18 cellular contexts compared by ENCODE assay signal in genomic region chr5:68297656-68298055, GRCh38.
"Had no signal": no experiment of that assay in that cellular context is flagged by ENCODE, and none has a peak within 500 bp of the region (broad histone marks: within the 10 kb centered on the region; RNA-seq: fewer than 3 reads in every experiment).

No MANE protein-coding gene starts in this region.

- H3K27ac Mint-ChIP-seq: activated CD8-positive, alpha-beta T cell treated with anti-CD3 and anti-CD28 coated beads for 36 hours; neural progenitor cell had no signal

- H3K36me3 ChIP-seq: ovary had no signal

- H3K4me3 Mint-ChIP-seq: activated CD8-positive, alpha-beta T cell treated with anti-CD3 and anti-CD28 coated beads for 36 hours; neural progenitor cell; stimulated activated effector memory CD8-positive, alpha-beta T cell treated with anti-CD3 and anti-CD28 coated beads, Interleukin-12 subunit alpha, Interleukin-12 subunit beta, amount 100 ng/mL, for 72 hours had no signal

- DNase-seq: activated CD8-positive, alpha-beta T cell treated with anti-CD3 and anti-CD28 coated beads for 36 hours; activated naive CD4-positive, alpha-beta T cell; hippocampal formation; kidney; left ventricle myocardium inferior; mesenchymal stem cell; ovary; stimulated activated CD4-positive, alpha-beta T cell treated with anti-CD3 and anti-CD28 coated beads, Interleukin-12 subunit alpha, Interleukin-12 subunit beta, amount 100 ng/mL, for 4 hours; stimulated activated CD4-positive, alpha-beta T cell treated with anti-CD3 and anti-CD28 coated beads, Interleukin-2, amount 100 ng/mL, for 24 hours; T-helper 1 cell; WERI-Rb-1 had no signal

- H3K4me1 Mint-ChIP-seq: neural progenitor cell had no signal

- H3K4me1 ChIP-seq: neural progenitor cell had no signal

- H3K27me3 Mint-ChIP-seq: activated CD8-positive, alpha-beta T cell treated with anti-CD3 and anti-CD28 coated beads for 36 hours had no signal

- H3K27me3 ChIP-seq: cardiac muscle cell, esophagus muscularis mucosa, neural progenitor cell, ovary, tibial nerve, vagina had no signal

- H3K9me3 Mint-ChIP-seq: activated CD8-positive, alpha-beta T cell treated with anti-CD3 and anti-CD28 coated beads for 36 hours; neural progenitor cell; stimulated activated effector memory CD8-positive, alpha-beta T cell treated with anti-CD3 and anti-CD28 coated beads, Interleukin-12 subunit alpha, Interleukin-12 subunit beta, amount 100 ng/mL, for 72 hours had no signal

- H3K27ac ChIP-seq: cardiac muscle cell, esophagus muscularis mucosa, left ventricle myocardium inferior, neural progenitor cell, ovary, SK-N-MC, vagina, WERI-Rb-1 had no signal

- H3K9me3 ChIP-seq: esophagus muscularis mucosa, left ventricle myocardium inferior, ovary, tibial nerve, vagina had no signal

- H3K4me3 ChIP-seq: cardiac muscle cell, esophagus muscularis mucosa, left ventricle myocardium inferior, neural progenitor cell, ovary, SK-N-MC, tibial nerve, vagina had no signal
